Comparison of ENCODE assay signal across 1 cellular context in genomic region chr4:7428261-7429068, GRCh38.
TF ChIP-seq lines count a peak whose summit lies in the region.

No MANE protein-coding gene starts in this region.

TF ChIP-seq in GM23338, 12 proteins besides CTCF, POLR2A, EP300 and RAD21 (continued from another document):
- no peak for TF ChIP-seq ZNF462 (CRISPR knock-in tag; IDR thresholded peaks at IDR 0.05)
- no peak for TF ChIP-seq EZH2 (IDR thresholded peaks at IDR 0.05; ENCODE audit: low read depth, unreplicated experiment)
- TF ChIP-seq ZNF114 (CRISPR knock-in tag; IDR thresholded peaks at IDR 0.05), result no peak
- no peak for TF ChIP-seq POLR2AphosphoS5 (IDR thresholded peaks at IDR 0.05; ENCODE audit: low read depth)
- TF ChIP-seq ZNF331 (CRISPR knock-in tag; IDR thresholded peaks at IDR 0.05; ENCODE audit: low read depth), result no peak
- no peak for TF ChIP-seq JUNB (IDR thresholded peaks at IDR 0.05; ENCODE audit: unreplicated experiment)
- TF ChIP-seq NANOG (IDR thresholded peaks at IDR 0.05; ENCODE audit: borderline replicate concordance), result no peak
- no peak for TF ChIP-seq ETS1 (IDR thresholded peaks at IDR 0.05)
